15 cellular contexts compared by ENCODE assay signal in genomic region chr6:56897789-56898509, GRCh38. TPM values are rescaled to one million over a fixed set of nuclear protein-coding genes. Genes with fewer than 3 reads are reported as not detected.
DNase-seq lines count a peak whose midpoint lies in the region; ATAC-seq and TF ChIP-seq lines count a peak whose summit lies in the region.
"Had no signal": no experiment of that assay in that cellular context is flagged by ENCODE, and none has a peak within 500 bp of the region (broad histone marks: within the 10 kb centered on the region; RNA-seq: fewer than 3 reads in every experiment).

No MANE protein-coding gene starts in this region.

- ATAC-seq in lung (ENCODE audit: insufficient read depth, low FRiP score) (peak; percentile 27), HG02840 (IDR thresholded peaks at IDR 0.05; ENCODE audit: low FRiP score, unreplicated experiment) (no peak), left cardiac atrium (no peak), GM18861 (IDR thresholded peaks at IDR 0.05; ENCODE audit: unreplicated experiment) (no peak)

- H3K27me3 ChIP-seq in colonic mucosa (no peaks in the 10 kb centered on the region), lung (ENCODE audit: control insufficient read depth, insufficient read depth) (no peaks in the 10 kb centered on the region)
- H3K27me3 ChIP-seq: BE2C had no signal

- H3K4me3 ChIP-seq in colonic mucosa (no peak overlapping the region), lung (no peak overlapping the region)

- intact Hi-C loops in colonic mucosa (cut with DNase I): no loop called here
- intact Hi-C loops in left cardiac atrium (cut with DNase I): no loop called here

- no peak overlapping the region for H3K9ac ChIP-seq in colonic mucosa (ENCODE audit: low read depth in 2 of 2, low read length in 2 of 2)

- WGBS in lung, 2 donors: 91 to 93% methylated on average over 4 of the region's 4 CpGs

- no peaks in the 10 kb centered on the region for H3K36me3 ChIP-seq in colonic mucosa
- no peaks in the 10 kb centered on the region for H3K36me3 ChIP-seq in lung (ENCODE audit: control insufficient read depth in 2 of 2, insufficient read depth in 2 of 2, low read length in 2 of 2)
- H3K36me3 ChIP-seq: BE2C had no signal

- peak overlapping the region; percentile 69 for H3K27ac Mint-ChIP-seq in HFFc6

- H3K9me3 Mint-ChIP-seq in HFFc6: no peaks in the 10 kb centered on the region
- H3K9me3 Mint-ChIP-seq: CD4-positive, alpha-beta memory T cell had no signal

- CTCF ChIA-PET in HEK293T (lab: Yijun Ruan, JAX): no interaction called here

- no peaks in the 10 kb centered on the region for H3K27me3 Mint-ChIP-seq in HFFc6 (ENCODE audit: insufficient read depth)

- no peaks in the 10 kb centered on the region for H3K9me3 ChIP-seq in colonic mucosa
- no peaks in the 10 kb centered on the region for H3K9me3 ChIP-seq in lung (ENCODE audit: control insufficient read depth in 2 of 2, insufficient read depth in 1 of 2, low read length in 1 of 2)
- H3K9me3 ChIP-seq: BE2C had no signal

- H3K36me3 Mint-ChIP-seq in HFFc6 (ENCODE audit: low read depth): peaks cover 36% of the 10 kb centered on the region
- H3K36me3 Mint-ChIP-seq: CD4-positive, alpha-beta memory T cell had no signal

- no peak overlapping the region for H3K4me3 Mint-ChIP-seq in HFFc6
- H3K4me3 Mint-ChIP-seq: CD4-positive, alpha-beta memory T cell had no signal

- H3K4me1 Mint-ChIP-seq in HFFc6 (ENCODE audit: low read depth): peaks cover 67% of the 10 kb centered on the region

- TF ChIP-seq CTCF in HFFc6 (IDR thresholded peaks at IDR 0.05) (no peak), colonic mucosa (IDR thresholded peaks at IDR 0.05) (no peak), lung (IDR thresholded peaks at IDR 0.05; ENCODE audit: control extremely low read depth, extremely low read depth) (no peak)

- POLR2A ChIA-PET in HEK293T (lab: Yijun Ruan, JAX): interaction anchor here (1.2 kb wide), 1 partner anchor 419 kb away, joined by 3 read pairs; the partner anchor contains the start of gene PRIM2

- DNase-seq in HFFc6 (no peak), colonic mucosa (peak; percentile 23), lung (ENCODE audit: low spot score) (no peak), HEK293T (ENCODE audit: extremely low spot score) (no peak), left cardiac atrium (no peak)
- DNase-seq: BE2C; CD4-positive, alpha-beta memory T cell; DMS79 treated with DMSO at 0.1 percent for 48 hours; EL; GOT3; HCEC 1CT had no signal

- H3K27ac ChIP-seq in colonic mucosa (peak overlapping the region; percentile 56), lung (ENCODE audit: low read depth in 1 of 2, low read length in 1 of 2) (no peak overlapping the region)
- H3K27ac ChIP-seq: C4-2B had no signal

- H3K4me1 ChIP-seq in colonic mucosa (no peaks in the 10 kb centered on the region), lung (ENCODE audit: control insufficient read depth in 2 of 2, insufficient read depth in 2 of 2, low read length in 2 of 2) (no peaks in the 10 kb centered on the region)
- H3K4me1 ChIP-seq: BE2C had no signal

TF ChIP-seq in HEK293T, 16 proteins besides CTCF, POLR2A, EP300 and RAD21:
- TF ChIP-seq SP1 (IDR thresholded peaks at IDR 0.05) (no peak), ZNF384 (IDR thresholded peaks at IDR 0.05) (no peak), SUZ12 (IDR thresholded peaks at IDR 0.05) (no peak), NFRKB (IDR thresholded peaks at IDR 0.05) (no peak), TARDBP (IDR thresholded peaks at IDR 0.05) (no peak), BHLHE40 (IDR thresholded peaks at IDR 0.05; ENCODE audit: borderline replicate concordance) (no peak), HDGF (IDR thresholded peaks at IDR 0.05; ENCODE audit: borderline replicate concordance) (no peak), ELF4 (IDR thresholded peaks at IDR 0.05) (no peak), LEF1 (IDR thresholded peaks at IDR 0.05; ENCODE audit: borderline replicate concordance) (no peak), FOXM1 (IDR thresholded peaks at IDR 0.05; ENCODE audit: borderline replicate concordance) (no peak), FOXA1 (IDR thresholded peaks at IDR 0.05) (no peak), PKNOX1 (IDR thresholded peaks at IDR 0.05) (no peak), L3MBTL2 (conservative IDR thresholded peaks at IDR 0.05) (no peak), CTBP1 (IDR thresholded peaks at IDR 0.05; ENCODE audit: borderline replicate concordance) (no peak)
TF ChIP-seq in HEK293T: peak in this region for 0.

RNA-seq across cellular contexts. Expression of gene BEND6, which starts 57.0 kb away (rescaled TPM):
- total RNA-seq in HFFc6 (2021; fragmentation: NEBNext Ultra II Directional; extraction: Animal tissue kit (Norgen Biotek cat#: 25700)): 10 to 100 TPM in 3 of 6 experiments, 1 to 10 TPM in 3; 9.4 to 11.0 (median 10.0) TPM
- total RNA-seq in colonic mucosa: under 1 TPM; 0.32 to 0.61 TPM
- total RNA-seq in lung: under 1 TPM; 0.63 to 0.95 TPM
- under 1 TPM; 0.23 to 0.39 TPM for polyA plus RNA-seq in lung
- 1 to 10 TPM in 1 of 2 donors, under 1 TPM in 1; 0.82 to 1.2 TPM for total RNA-seq in left cardiac atrium
- total RNA-seq: CD4-positive, alpha-beta memory T cell; HT-29 had no signal
- polyA plus RNA-seq: CD4-positive, alpha-beta memory T cell had no signal

Comparison
In these comparisons a context has a peak if more than half of its experiments do, and no peak if none do; other contexts are left out.
1. RNA of gene BEND6, which starts 57.0 kb away (total RNA-seq): 9.4 to 11.0 TPM in HFFc6; 0.82 to 1.2 TPM in left cardiac atrium, 0.63 to 0.95 TPM in lung and 0.32 to 0.61 TPM in colonic mucosa; every median in the first group is over 4 times any median in the second.